ENCODE assay signal across 1 cellular context in genomic region chr15:74784426-74784825, GRCh38.
TF ChIP-seq lines count a peak whose summit lies in the region.

No MANE protein-coding gene starts in this region.

TF ChIP-seq in SK-N-SH treated with all-trans-retinoic acid at 6 μM for 48 hours, 23 proteins besides CTCF, POLR2A, EP300 and RAD21 (continued from another document):
- no peak for TF ChIP-seq POU6F1 (CRISPR knock-in tag; IDR thresholded peaks at IDR 0.05; ENCODE audit: borderline replicate concordance, low read depth)
